Comparison of ENCODE assay signal across 19 cellular contexts in genomic region chr17:50191070-50192045, GRCh38. TPM values are rescaled to one million over a fixed set of nuclear protein-coding genes. Genes with fewer than 3 reads are reported as not detected.
DNase-seq lines count a peak whose midpoint lies in the region; ATAC-seq, FAIRE-seq and TF ChIP-seq lines count a peak whose summit lies in the region.
"Had no signal": no experiment of that assay in that cellular context is flagged by ENCODE, and none has a peak within 500 bp of the region (broad histone marks: within the 10 kb centered on the region; RNA-seq: fewer than 3 reads in every experiment).

No MANE protein-coding gene starts in this region.

- no peak overlapping the region for H2BK15ac ChIP-seq in mesenchymal stem cell (ENCODE audit: low read depth, poor library complexity, severe bottlenecking)

- peak overlapping the region in 1 of 2 experiments; percentile 12 for H2BK12ac ChIP-seq in mesenchymal stem cell (ENCODE audit: low read length in 2 of 2)

- DNase-seq in SK-N-SH (no peak), K562 (ENCODE audit: extremely low read depth in 1 of 4, low spot score in 3 of 4) (no peak), mesenchymal stem cell (peak; percentile 52), tibial artery (no peak), nucleus accumbens (lab: John Stamatoyannopoulos, UW) (no peak), OCI-M2 (lab: John Stamatoyannopoulos, UW; ENCODE audit: unreplicated experiment) (no peak), cerebellar cortex (ENCODE audit: low spot score) (no peak)
- DNase-seq: 8988T; activated CD4-positive, CD25-positive, alpha-beta regulatory T cell; activated effector memory CD4-positive, alpha-beta T cell treated with Interleukin-2 at 50 U/mL for 16 hours; adrenal gland; CD4-positive, alpha-beta memory T cell; cerebellar nuclear complex; NCI-H446; transverse colon had no signal

- H3K14ac ChIP-seq in mesenchymal stem cell (ENCODE audit: low read length in 2 of 2): peak overlapping the region in 1 of 2 experiments; percentile 46

- H4K8ac ChIP-seq in mesenchymal stem cell (ENCODE audit: low read length): no peak overlapping the region

- no peak overlapping the region for H2BK5ac ChIP-seq in mesenchymal stem cell (ENCODE audit: low read depth, low read length, poor library complexity, severe bottlenecking)

- H3K36me3 ChIP-seq in SK-N-SH (replicated peaks in 1 of 2; ENCODE audit: control insufficient read depth in 1 of 2, insufficient read depth in 2 of 2, low read length in 1 of 2): peaks cover 96 to 98% of the 10 kb centered on the region in 2 experiments
- no peaks in the 10 kb centered on the region for H3K36me3 ChIP-seq in K562 (ENCODE audit: control insufficient read depth, insufficient read depth, low read length)
- H3K36me3 ChIP-seq in mesenchymal stem cell (ENCODE audit: control insufficient read depth in 1 of 2, insufficient read depth in 2 of 2, low read depth in 1 of 2, low read length in 2 of 2): peaks cover 99 to 100% of the 10 kb centered on the region in 2 experiments
- H3K36me3 ChIP-seq in tibial artery: peaks cover 97 to 100% (median 99%) of the 10 kb centered on the region in 3 donors

- peaks cover 65% of the 10 kb centered on the region for H3K79me2 ChIP-seq in SK-N-SH (ENCODE audit: insufficient read depth)
- H3K79me2 ChIP-seq in K562 (ENCODE audit: control insufficient read depth, insufficient read depth, low read length): no peaks in the 10 kb centered on the region

- peak overlapping the region; percentile 7 to 50 for H3K4ac ChIP-seq in mesenchymal stem cell (ENCODE audit: low read depth in 1 of 2, low read length in 2 of 2)

- no peak overlapping the region for H2BK120ac ChIP-seq in mesenchymal stem cell (ENCODE audit: low read depth, low read length)

- H2AFZ ChIP-seq in SK-N-SH (ENCODE audit: low read depth) (no peak overlapping the region), K562 (ENCODE audit: low read depth, low read length) (no peak overlapping the region), mesenchymal stem cell (ENCODE audit: low read depth, low read length) (no peak overlapping the region)

- H3K9me3 ChIP-seq in SK-N-SH (no peaks in the 10 kb centered on the region), K562 (replicated peaks; ENCODE audit: control insufficient read depth, insufficient read depth, low read depth, low read length) (no peaks in the 10 kb centered on the region), mesenchymal stem cell (ENCODE audit: control insufficient read depth, low read length) (no peaks in the 10 kb centered on the region), tibial artery (no peaks in the 10 kb centered on the region)
- H3K9me3 ChIP-seq: adrenal gland, transverse colon had no signal

- no TSS peak for BruUV-seq in K562 (replicated peaks; lab: Mats Ljungman, UMichigan)

- CTCF ChIA-PET in SK-N-SH (lab: Yijun Ruan, JAX) (interaction anchor here (1.0 to 13.8 kb wide), 7 partner anchors 8 to 106 kb away, joined by 3 to 463 read pairs (median 3); partner anchors contain the start of genes COL1A1 and SGCA), K562 (lab: Yijun Ruan, JAX; ENCODE audit: low intra/inter-chr PET ratio) (no interaction called here)

- peaks cover 100% of the 10 kb centered on the region for H3F3A ChIP-seq in SK-N-SH (replicated peaks; ENCODE audit: insufficient read depth)

- H3K9me2 ChIP-seq in SK-N-SH: no peaks in the 10 kb centered on the region

- H4K20me1 ChIP-seq in SK-N-SH (ENCODE audit: insufficient read depth) (peaks cover 100% of the 10 kb centered on the region), K562 (replicated peaks; ENCODE audit: control insufficient read depth, insufficient read depth, low read length) (peaks cover 7% of the 10 kb centered on the region; the same call in 1 of the 2 replicates)

- no peak overlapping the region for H2AK5ac ChIP-seq in mesenchymal stem cell (ENCODE audit: low read length, severe bottlenecking)

- H3K27me3 ChIP-seq in SK-N-SH (ENCODE audit: insufficient read depth): no peaks in the 10 kb centered on the region
- peaks cover 55 to 98% of the 10 kb centered on the region in 2 experiments; a peak in 4 of 5 replicates for H3K27me3 ChIP-seq in K562 (ENCODE audit: control insufficient read depth in 2 of 2, insufficient read depth in 2 of 2, low read length in 2 of 2)
- no peaks in the 10 kb centered on the region for H3K27me3 ChIP-seq in mesenchymal stem cell (ENCODE audit: control insufficient read depth in 1 of 2, insufficient read depth in 1 of 2, low read length in 2 of 2)
- no peaks in the 10 kb centered on the region for H3K27me3 ChIP-seq in tibial artery
- H3K27me3 ChIP-seq: adrenal gland, transverse colon had no signal

- intact Hi-C loops in K562 (cut with micrococcal nuclease): no loop called here
- intact Hi-C loops in tibial artery (cut with DNase I; ENCODE audit: low total_unique reads): no loop called here

- H3K4me3 ChIP-seq in SK-N-SH (ENCODE audit: low read depth in 2 of 2, low read length in 1 of 2): no peak overlapping the region
- no peak overlapping the region for H3K4me3 ChIP-seq in K562
- H3K4me3 ChIP-seq in mesenchymal stem cell (ENCODE audit: insufficient read depth in 1 of 2, low read depth in 1 of 2, low read length in 2 of 2): no peak overlapping the region
- H3K4me3 ChIP-seq in tibial artery: no peak overlapping the region
- H3K4me3 ChIP-seq: adrenal gland, transverse colon had no signal

- H3K18ac ChIP-seq in mesenchymal stem cell (ENCODE audit: low read depth in 1 of 2, low read length in 2 of 2): peak overlapping the region; percentile 75 to 79

- no peak for ATAC-seq in SK-N-SH treated with all-trans-retinoic acid at 6 μM for 48 hours
- ATAC-seq in K562: no peak
- ATAC-seq: Right ventricle myocardium inferior had no signal

- H3K9ac ChIP-seq in SK-N-SH: 0 out of 2 replicates have a peak overlapping the region, but pooled peaks have one; percentile 13
- no peak overlapping the region for H3K9ac ChIP-seq in K562 (ENCODE audit: insufficient read depth in 1 of 2, low read depth in 2 of 2, low read length in 2 of 2)
- peak overlapping the region; percentile 100 for H3K9ac ChIP-seq in mesenchymal stem cell (ENCODE audit: low read length)

- TF ChIP-seq CTCF in SK-N-SH (IDR thresholded peaks at IDR 0.05) (no peak), K562 (IDR thresholded peaks at IDR 0.05 in 2 of 3, conservative IDR thresholded peaks at IDR 0.05 in 1 of 3; ENCODE audit: insufficient read depth in 2 of 3, low read depth in 1 of 3, low read length in 3 of 3) (no peak), tibial artery (IDR thresholded peaks at IDR 0.05) (no peak)

- WGBS in SK-N-SH (ENCODE audit: low lambda C conversion rate): 87% methylated on average over 21 of the region's 21 CpGs
- WGBS in K562 (ENCODE audit: insufficient coverage, low coverage, missing lambda C conversion rate): 2% methylated on average over 17 of the region's 21 CpGs
- WGBS in mesenchymal stem cell: 90% methylated on average over 21 of the region's 21 CpGs

- TF ChIP-seq RAD21 in SK-N-SH (IDR thresholded peaks at IDR 0.05; ENCODE audit: low read length) (no peak), K562 (CRISPR knock-in tag; conservative IDR thresholded peaks at IDR 0.05 in 1 of 2, IDR thresholded peaks at IDR 0.05 in 1 of 2) (no peak)

- H3K27ac ChIP-seq in SK-N-SH (ENCODE audit: low read depth in 2 of 2, low read length in 1 of 2) (peak overlapping the region; percentile 5 to 100; a peak in 3 of 4 replicates), K562 (ENCODE audit: extremely low read depth, low read depth, low read length) (no peak overlapping the region), mesenchymal stem cell (ENCODE audit: low read length, poor library complexity, severe bottlenecking) (peak overlapping the region; percentile 80), tibial artery (peak overlapping the region; percentile 98 to 99)
- H3K27ac ChIP-seq: adrenal gland had no signal

- H3K79me1 ChIP-seq in mesenchymal stem cell (replicated peaks; ENCODE audit: low read length, poor library complexity, severe bottlenecking): no peaks in the 10 kb centered on the region

- no peak for TF ChIP-seq POLR2A in K562 (conservative IDR thresholded peaks at IDR 0.05)

- H3K9me1 ChIP-seq in K562 (ENCODE audit: control insufficient read depth, insufficient read depth, low read length): no peaks in the 10 kb centered on the region

- no peak overlapping the region for H3K23ac ChIP-seq in mesenchymal stem cell (ENCODE audit: low read length in 2 of 2)

- POLR2A ChIA-PET in SK-N-SH (lab: Yijun Ruan, JAX) (no interaction called here), K562 (lab: Yijun Ruan, JAX) (interaction anchor here (0.6 kb wide), 1 partner anchor 350 kb away, joined by 3 read pairs; no protein-coding TSS in a partner anchor)

- peaks cover 0 to 27% of the 10 kb centered on the region in 2 experiments; a peak in 2 of 4 replicates for H3K4me1 ChIP-seq in SK-N-SH (ENCODE audit: control insufficient read depth in 1 of 2, insufficient read depth in 2 of 2, low read depth in 1 of 2, low read length in 1 of 2)
- no peaks in the 10 kb centered on the region; a peak in 1 of 5 replicates for H3K4me1 ChIP-seq in K562 (replicated peaks in 1 of 2; ENCODE audit: control insufficient read depth in 2 of 2, insufficient read depth in 2 of 2, low read length in 2 of 2)
- peaks cover 73% of the 10 kb centered on the region for H3K4me1 ChIP-seq in mesenchymal stem cell (ENCODE audit: control insufficient read depth, insufficient read depth, low read depth, low read length)
- H3K4me1 ChIP-seq in tibial artery: peaks cover 0 to 66% (median 30%) of the 10 kb centered on the region in 4 donors
- H3K4me1 ChIP-seq: adrenal gland had no signal

- no peak overlapping the region; the same call in 1 of the 2 replicates for H3K4me2 ChIP-seq in SK-N-SH
- H3K4me2 ChIP-seq in K562 (ENCODE audit: insufficient read depth, low read length): no peak overlapping the region
- no peak overlapping the region for H3K4me2 ChIP-seq in mesenchymal stem cell (ENCODE audit: low read length, poor library complexity, severe bottlenecking)

- no peak for FAIRE-seq in K562 (lab: Jason Lieb, UNC)

- H4K91ac ChIP-seq in mesenchymal stem cell (ENCODE audit: low read length): peak overlapping the region; percentile 57

- in situ Hi-C loops in K562 (cut with MboI): no loop called here

- TF ChIP-seq EP300 in SK-N-SH (IDR thresholded peaks at IDR 0.05; ENCODE audit: borderline replicate concordance in 1 of 2, low read depth in 1 of 2, low read length in 1 of 2) (no peak), K562 (IDR thresholded peaks at IDR 0.05; ENCODE audit: low read length) (no peak)

RNA-seq across cellular contexts. Expression of gene COL1A1, which starts 10.1 kb away (rescaled TPM):
- polyA plus RNA-seq in SK-N-SH (2012; rRNA removed) (265 and 1,461 TPM in 2 replicates), K562 (2011; rRNA removed) (0.11 and 0.20 TPM in 2 replicates), K562 (2014; fragmentation: Illumina TruSeq; extraction: Trizol) (0.64 and 0.91 TPM in 2 replicates), K562 (2014; fragmentation: Nextera tagmentation; extraction: Ambion mirVana) (under 1 TPM; 0.04 to 0.06 TPM), K562 (2014; rRNA removed) (0.86 and 0.95 TPM in 2 replicates)
- polyA plus RNA-seq in SK-N-SH (2012; cell fraction: cytosol; rRNA removed): 757 and 1,045 TPM in 2 replicates
- 2,732 and 4,628 TPM in 2 replicates for polyA plus RNA-seq in SK-N-SH (2012; cell fraction: nucleus; rRNA removed)
- total RNA-seq in K562 (2011; cell fraction: chromatin; rRNA removed; ENCODE audit: low replicate concordance): 3.2 and 16.9 TPM in 2 replicates
- total RNA-seq in K562 (2011; cell fraction: nucleolus; rRNA removed): 5.7 and 9.0 TPM in 2 replicates
- total RNA-seq in K562 (2011; cell fraction: nucleoplasm; rRNA removed): 3.7 and 4.2 TPM in 2 replicates
- total RNA-seq in K562 (2014; rRNA removed) (0.86 and 0.91 TPM in 2 replicates), K562 (2014; rRNA removed; fragmentation: Illumina TruSeq; extraction: Trizol) (0.15 TPM in 1 of 2 replicates, not detected in the other), K562 (2015; rRNA removed; fragmentation: Illumina TruSeq; extraction: Trizol) (0.08 and 0.18 TPM in 2 replicates), K562 (2021) (2.8 and 3.4 TPM in 2 replicates)
- 0.16 and 0.27 TPM in 2 replicates for polyA plus RNA-seq in K562 (2011; cell fraction: cytosol; rRNA removed)
- polyA plus RNA-seq in K562 (2011; cell fraction: nucleus; rRNA removed): 2.0 and 4.9 TPM in 2 replicates
- polyA plus RNA-seq in K562 (2012): 1.1 and 1.7 TPM in 2 replicates
- 0.25 and 1.1 TPM in 2 replicates for polyA minus RNA-seq in K562 (2011; rRNA and poly(A)+ RNA removed)
- polyA minus RNA-seq in K562 (2011; cell fraction: cytosol; rRNA and poly(A)+ RNA removed): 2.0 and 3.3 TPM in 2 replicates
- polyA minus RNA-seq in K562 (2011; cell fraction: nucleus; rRNA and poly(A)+ RNA removed): 2.3 and 3.1 TPM in 2 replicates
- 4,381 TPM for polyA plus RNA-seq in mesenchymal stem cell (2013, experiment 1 of 2)
- polyA plus RNA-seq in mesenchymal stem cell (2013, experiment 2 of 2): 4,150 TPM
- polyA plus RNA-seq: CD4-positive, alpha-beta memory T cell had no signal

RNA-seq across cellular contexts. Expression of gene SGCA, which starts 25.6 kb away (rescaled TPM):
- polyA plus RNA-seq in SK-N-SH (2012; rRNA removed) (0.29 TPM in 1 of 2 replicates, not detected in the other), K562 (2011; rRNA removed) (not detected in 2 replicates), K562 (2014; fragmentation: Illumina TruSeq; extraction: Trizol) (not detected in 2 replicates), K562 (2014; fragmentation: Nextera tagmentation; extraction: Ambion mirVana) (not detected), K562 (2014; rRNA removed) (not detected in 2 replicates)
- 0.04 and 0.07 TPM in 2 replicates for polyA plus RNA-seq in SK-N-SH (2012; cell fraction: cytosol; rRNA removed)
- 0.11 and 0.15 TPM in 2 replicates for polyA plus RNA-seq in SK-N-SH (2012; cell fraction: nucleus; rRNA removed)
- not detected in 2 replicates for total RNA-seq in K562 (2011; cell fraction: chromatin; rRNA removed; ENCODE audit: low replicate concordance)
- total RNA-seq in K562 (2011; cell fraction: nucleolus; rRNA removed): not detected in 2 replicates
- not detected in 2 replicates for total RNA-seq in K562 (2011; cell fraction: nucleoplasm; rRNA removed)
- total RNA-seq in K562 (2014; rRNA removed) (not detected in 2 replicates), K562 (2014; rRNA removed; fragmentation: Illumina TruSeq; extraction: Trizol) (not detected in 2 replicates), K562 (2015; rRNA removed; fragmentation: Illumina TruSeq; extraction: Trizol) (not detected in 2 replicates), K562 (2021) (not detected in 2 replicates)
- polyA plus RNA-seq in K562 (2011; cell fraction: cytosol; rRNA removed): not detected in 2 replicates
- polyA plus RNA-seq in K562 (2011; cell fraction: nucleus; rRNA removed): not detected in 2 replicates
- polyA plus RNA-seq in K562 (2012): not detected in 2 replicates
- not detected in 2 replicates for polyA minus RNA-seq in K562 (2011; rRNA and poly(A)+ RNA removed)
- polyA minus RNA-seq in K562 (2011; cell fraction: cytosol; rRNA and poly(A)+ RNA removed): not detected in 2 replicates
- polyA minus RNA-seq in K562 (2011; cell fraction: nucleus; rRNA and poly(A)+ RNA removed): not detected in 2 replicates
- polyA plus RNA-seq in mesenchymal stem cell (2013, experiment 1 of 2): 0.14 TPM
- polyA plus RNA-seq in mesenchymal stem cell (2013, experiment 2 of 2): 0.08 TPM
- total RNA-seq: CD4-positive, alpha-beta memory T cell; M059J; T-helper 2 cell treated with Interferon-gamma antibody and Interleukin-4, amounts not matched to agents 100 ng/mL and 5 ng/mL, for 36 hours had no signal
- polyA plus RNA-seq: CD4-positive, alpha-beta memory T cell had no signal

RNA-seq across cellular contexts. Expression of gene PPP1R9B, which starts 40.9 kb away (rescaled TPM):
- 26.9 and 35.2 TPM in 2 replicates for polyA plus RNA-seq in SK-N-SH (2012; rRNA removed)
- polyA plus RNA-seq in SK-N-SH (2012; cell fraction: cytosol; rRNA removed): 19.8 and 24.9 TPM in 2 replicates
- polyA plus RNA-seq in SK-N-SH (2012; cell fraction: nucleus; rRNA removed): 65.0 and 65.1 TPM in 2 replicates
- total RNA-seq in K562 (2011; cell fraction: chromatin; rRNA removed; ENCODE audit: low replicate concordance): 29.7 and 49.5 TPM in 2 replicates
- 27.6 and 29.7 TPM in 2 replicates for total RNA-seq in K562 (2011; cell fraction: nucleolus; rRNA removed)
- total RNA-seq in K562 (2011; cell fraction: nucleoplasm; rRNA removed): 29.0 and 30.6 TPM in 2 replicates
- total RNA-seq in K562 (2014; rRNA removed): 45.5 and 52.9 TPM in 2 replicates
- total RNA-seq in K562 (2014; rRNA removed; fragmentation: Illumina TruSeq; extraction: Trizol): 9.9 and 14.5 TPM in 2 replicates
- total RNA-seq in K562 (2015; rRNA removed; fragmentation: Illumina TruSeq; extraction: Trizol): 28.6 and 29.0 TPM in 2 replicates
- total RNA-seq in K562 (2021): 56.6 and 63.5 TPM in 2 replicates
- polyA plus RNA-seq in K562 (2011; rRNA removed): 11.6 and 12.7 TPM in 2 replicates
- polyA plus RNA-seq in K562 (2011; cell fraction: cytosol; rRNA removed): 11.9 and 15.6 TPM in 2 replicates
- polyA plus RNA-seq in K562 (2011; cell fraction: nucleus; rRNA removed): 50.9 and 52.5 TPM in 2 replicates
- 27.4 and 32.9 TPM in 2 replicates for polyA plus RNA-seq in K562 (2012)
- polyA plus RNA-seq in K562 (2014; fragmentation: Illumina TruSeq; extraction: Trizol): 24.7 and 25.5 TPM in 2 replicates
- polyA plus RNA-seq in K562 (2014; fragmentation: Nextera tagmentation; extraction: Ambion mirVana): under 1 TPM; 0.10 to 0.13 TPM
- 34.2 and 35.7 TPM in 2 replicates for polyA plus RNA-seq in K562 (2014; rRNA removed)
- polyA minus RNA-seq in K562 (2011; rRNA and poly(A)+ RNA removed): 18.9 and 21.8 TPM in 2 replicates
- 17.7 and 18.7 TPM in 2 replicates for polyA minus RNA-seq in K562 (2011; cell fraction: cytosol; rRNA and poly(A)+ RNA removed)
- polyA minus RNA-seq in K562 (2011; cell fraction: nucleus; rRNA and poly(A)+ RNA removed): 12.4 and 25.9 TPM in 2 replicates
- polyA plus RNA-seq in mesenchymal stem cell (2013, experiment 1 of 2): 34.9 TPM
- polyA plus RNA-seq in mesenchymal stem cell (2013, experiment 2 of 2): 33.0 TPM

Comparison
In these comparisons a context has a peak if more than half of its experiments do, and no peak if none do; other contexts are left out.
1. H3K9ac ChIP-seq: peak in SK-N-SH (single experiment) and mesenchymal stem cell (single experiment); none in K562 (0 of 2).
2. RNA of gene COL1A1, which starts 10.1 kb away (polyA plus RNA-seq): 265 to 4,628 TPM in SK-N-SH; 0.04 to 4.9 TPM in K562; every median in the first group is over 10 times any median in the second.
3. Of the 27 proteins assayed by ChIP-seq in both K562 and SK-N-SH: peak only in K562: none; only in SK-N-SH: POLR2AphosphoS5; in both: none; in neither: 25; mixed calls (peak in some experiments, not most) for 1.